13 cellular contexts compared by ENCODE assay signal in the genomic region with DNA sequence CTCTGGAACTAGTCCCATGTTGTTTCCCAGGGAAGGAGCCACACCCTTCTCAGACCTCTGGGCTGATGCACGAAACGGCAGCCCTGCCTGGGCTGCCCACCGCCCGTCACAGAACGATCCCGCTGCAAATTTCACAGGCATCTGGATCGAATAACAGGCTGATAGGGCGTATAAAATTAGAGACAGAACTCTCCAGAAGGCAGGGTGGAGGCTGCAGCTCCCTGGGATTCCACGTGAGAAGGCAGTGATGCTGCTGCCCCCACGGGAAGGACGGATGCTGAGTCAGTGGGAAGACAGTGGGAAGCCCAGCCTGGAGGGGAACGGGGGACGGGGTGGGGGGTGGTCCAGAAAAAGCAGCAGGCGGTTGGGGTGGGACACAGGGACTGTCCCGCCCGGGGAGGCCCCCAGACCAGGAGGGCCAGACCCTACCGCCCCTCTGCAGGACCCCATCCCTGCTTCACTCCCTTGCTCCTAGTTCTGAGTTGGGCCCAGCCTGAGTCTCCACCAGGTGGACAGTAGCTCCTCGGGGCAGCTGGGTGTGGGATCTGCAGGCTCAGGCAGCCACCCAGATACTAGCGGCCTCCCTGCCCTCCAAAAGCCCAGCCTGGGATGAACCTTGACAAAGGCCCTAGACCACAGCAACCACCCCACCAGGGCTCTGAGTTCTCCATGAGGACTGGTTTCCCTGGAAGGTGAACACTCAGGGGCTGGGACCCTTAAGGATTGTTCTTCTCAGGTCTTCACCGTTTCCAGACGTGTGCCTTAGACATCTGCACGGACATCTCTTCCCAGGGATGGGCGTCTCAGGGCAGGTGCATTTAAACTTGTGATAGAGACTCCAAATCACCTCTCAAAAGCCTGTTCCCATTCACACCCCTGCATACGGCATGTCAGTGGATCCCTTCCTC.
DNase-seq lines count a peak whose midpoint lies in the region; ATAC-seq, FAIRE-seq and TF ChIP-seq lines count a peak whose summit lies in the region.
"Had no signal": no experiment of that assay in that cellular context is flagged by ENCODE, and none has a peak within 500 bp of the region (broad histone marks: within the 10 kb centered on the region; RNA-seq: fewer than 3 reads in every experiment).

No MANE protein-coding gene starts in this region.

- H3K4me1 ChIP-seq in A549, result no peaks in the 10 kb centered on the region

- 76% methylated on average over 21 of the region's 24 CpGs for WGBS in A549 (ENCODE audit: missing lambda C conversion rate)

- no peak for TF ChIP-seq POLR2A in A549 (IDR thresholded peaks at IDR 0.05; ENCODE audit: low read length)

- CTCF ChIA-PET in A549 (lab: Yijun Ruan, JAX), result interaction anchor here (0.6 to 1.6 kb wide), 3 partner anchors 121 to 415 kb away, joined by 3 to 5 read pairs (median 3); no protein-coding TSS in a partner anchor

- H3K4me3 Mint-ChIP-seq in effector memory CD8-positive, alpha-beta T cell, result peak overlapping the region; percentile 6 to 15
- H3K4me3 Mint-ChIP-seq in osteocyte (ENCODE audit: unreplicated experiment), result peak overlapping the region; percentile 9

- H3K4me2 ChIP-seq in A549, result no peak overlapping the region

- H3K4me3 ChIP-seq in A549, result no peak overlapping the region
- H3K4me3 ChIP-seq: mucosa of descending colon had no signal

- no peak for FAIRE-seq in A549 (lab: Jason Lieb, UNC)
- FAIRE-seq: astrocyte, GM12891 had no signal

- no peak for TF ChIP-seq CTCF in A549 (IDR thresholded peaks at IDR 0.05)
- no peak for TF ChIP-seq CTCF in osteocyte (IDR thresholded peaks at IDR 0.05)

- DNase-seq in A549 (ENCODE audit: low read depth in 1 of 2, low spot score in 1 of 2), result no peak
- peak; percentile 71 for DNase-seq in EH (ENCODE audit: low read depth)
- DNase-seq in effector memory CD8-positive, alpha-beta T cell, result peak in 1 of 3 experiments; percentile 0
- DNase-seq in osteocyte (ENCODE audit: extremely low spot score, unreplicated experiment), result no peak
- DNase-seq: NCI-H1694 treated with DMSO at 0.1 percent for 48 hours, SW 1271 had no signal

- H3K9me3 ChIP-seq in A549, result no peaks in the 10 kb centered on the region; the same call in 2 of the 3 replicates
- H3K9me3 ChIP-seq: mucosa of descending colon had no signal

- no peak for TF ChIP-seq EP300 in A549 (IDR thresholded peaks at IDR 0.05)

- no peak overlapping the region for H3K27ac Mint-ChIP-seq in effector memory CD8-positive, alpha-beta T cell
- peak overlapping the region; percentile 91 for H3K27ac Mint-ChIP-seq in osteocyte (ENCODE audit: unreplicated experiment)

- peaks cover 25% of the 10 kb centered on the region for H3K36me3 Mint-ChIP-seq in effector memory CD8-positive, alpha-beta T cell (ENCODE audit: insufficient read depth)
- H3K36me3 Mint-ChIP-seq in osteocyte (ENCODE audit: unreplicated experiment), result peaks cover 2% of the 10 kb centered on the region

- ATAC-seq in A549 (peak; percentile 17 to 31; a peak in 2 of 6 replicates), GM18520 (IDR thresholded peaks at IDR 0.05; ENCODE audit: unreplicated experiment) (no peak), HG02798 (IDR thresholded peaks at IDR 0.05; ENCODE audit: poor library complexity, unreplicated experiment) (no peak), GM18873 (IDR thresholded peaks at IDR 0.05; ENCODE audit: low FRiP score, unreplicated experiment) (no peak), GM21619 (IDR thresholded peaks at IDR 0.05; ENCODE audit: unreplicated experiment) (no peak)
- no peak for ATAC-seq in effector memory CD8-positive, alpha-beta T cell (replicated peaks)
- ATAC-seq: mucosa of descending colon had no signal

- H3K27me3 Mint-ChIP-seq in effector memory CD8-positive, alpha-beta T cell, result no peaks in the 10 kb centered on the region
- no peaks in the 10 kb centered on the region for H3K27me3 Mint-ChIP-seq in osteocyte (ENCODE audit: unreplicated experiment)

- TF ChIP-seq RAD21 in A549 (conservative IDR thresholded peaks at IDR 0.05 in 1 of 2, IDR thresholded peaks at IDR 0.05 in 1 of 2), result no peak

- H3K9me3 Mint-ChIP-seq in effector memory CD8-positive, alpha-beta T cell, result no peaks in the 10 kb centered on the region
- H3K9me3 Mint-ChIP-seq in osteocyte (ENCODE audit: unreplicated experiment), result peaks cover 4% of the 10 kb centered on the region

- no peak overlapping the region for H3K27ac ChIP-seq in A549

- H3K4me1 Mint-ChIP-seq in effector memory CD8-positive, alpha-beta T cell (ENCODE audit: low read depth in 2 of 2), result peaks cover 41 to 42% of the 10 kb centered on the region in 2 donors
- H3K4me1 Mint-ChIP-seq in osteocyte (ENCODE audit: unreplicated experiment), result peaks cover 73% of the 10 kb centered on the region

- POLR2A ChIA-PET in A549 (lab: Yijun Ruan, JAX), result interaction anchor here (0.6 kb wide), 1 partner anchor 28 kb away, joined by 4 read pairs; no protein-coding TSS in a partner anchor

TF ChIP-seq in A549, 52 proteins besides CTCF, POLR2A, EP300 and RAD21:
- TF ChIP-seq, protein P1, sequence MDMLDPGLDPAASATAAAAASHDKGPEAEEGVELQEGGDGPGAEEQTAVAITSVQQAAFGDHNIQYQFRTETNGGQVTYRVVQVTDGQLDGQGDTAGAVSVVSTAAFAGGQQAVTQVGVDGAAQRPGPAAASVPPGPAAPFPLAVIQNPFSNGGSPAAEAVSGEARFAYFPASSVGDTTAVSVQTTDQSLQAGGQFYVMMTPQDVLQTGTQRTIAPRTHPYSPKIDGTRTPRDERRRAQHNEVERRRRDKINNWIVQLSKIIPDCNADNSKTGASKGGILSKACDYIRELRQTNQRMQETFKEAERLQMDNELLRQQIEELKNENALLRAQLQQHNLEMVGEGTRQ (IDR thresholded peaks at IDR 0.05), result no peak
- no peak for TF ChIP-seq HDAC2 (IDR thresholded peaks at IDR 0.05)
- TF ChIP-seq RFX5 (IDR thresholded peaks at IDR 0.05), result no peak
- TF ChIP-seq NPAS2 (CRISPR knock-in tag; IDR thresholded peaks at IDR 0.05; ENCODE audit: borderline replicate concordance), result no peak
- TF ChIP-seq PHF8 (IDR thresholded peaks at IDR 0.05; ENCODE audit: borderline replicate concordance, low read depth), result no peak
- TF ChIP-seq, protein P2, sequence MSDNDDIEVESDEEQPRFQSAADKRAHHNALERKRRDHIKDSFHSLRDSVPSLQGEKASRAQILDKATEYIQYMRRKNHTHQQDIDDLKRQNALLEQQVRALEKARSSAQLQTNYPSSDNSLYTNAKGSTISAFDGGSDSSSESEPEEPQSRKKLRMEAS (IDR thresholded peaks at IDR 0.05), result no peak
- TF ChIP-seq MYC (IDR thresholded peaks at IDR 0.05; ENCODE audit: borderline replicate concordance, low read length), result no peak
- TF ChIP-seq KDM5A (IDR thresholded peaks at IDR 0.05), result no peak
- TF ChIP-seq GATA3 (IDR thresholded peaks at IDR 0.05; ENCODE audit: borderline replicate concordance), result no peak
- TF ChIP-seq TP53 (CRISPR knock-in tag; IDR thresholded peaks at IDR 0.05), result no peak
- TF ChIP-seq ZNF302 (CRISPR knock-in tag; IDR thresholded peaks at IDR 0.05), result no peak
- no peak for TF ChIP-seq FOSB (CRISPR knock-in tag; IDR thresholded peaks at IDR 0.05)

Comparison
In these comparisons a context has a peak if more than half of its experiments do, and no peak if none do; other contexts are left out.
1. ATAC-seq: peak in A549 (2 of 2); none in effector memory CD8-positive, alpha-beta T cell (single experiment), GM18520 (single experiment), HG02798 (single experiment), GM18873 (single experiment) and GM21619 (single experiment).